Comparison of ENCODE assay signal across 8 cellular contexts in the genomic region with DNA sequence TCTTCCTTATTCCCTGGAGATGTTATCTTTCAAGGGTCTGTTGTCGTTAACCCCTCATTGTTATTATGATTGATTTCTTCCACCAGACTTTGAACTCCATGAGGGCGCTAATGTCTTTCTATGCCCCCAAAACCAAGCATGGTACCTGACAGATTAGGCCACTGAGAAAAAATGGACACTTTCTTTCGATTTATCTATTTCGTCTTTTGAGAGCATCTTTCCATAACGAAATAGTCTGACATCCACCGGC. TPM values are rescaled to one million over a fixed set of nuclear protein-coding genes. Genes with fewer than 3 reads are reported as not detected.
DNase-seq lines count a peak whose midpoint lies in the region; ATAC-seq, FAIRE-seq and TF ChIP-seq lines count a peak whose summit lies in the region.

No MANE protein-coding gene starts in this region.

- CTCF ChIA-PET in activated naive CD4-positive, alpha-beta T cell treated with anti-CD3 and anti-CD28 coated beads for 36 hours (lab: Charles Lee), result interaction anchor here (0.8 to 5.9 kb wide), 4 partner anchors 11 to 494 kb away, joined by 3 to 36 read pairs (median 6); partner anchors contain the start of gene PDE3B
- CTCF ChIA-PET in HepG2 (lab: Yijun Ruan, JAX; ENCODE audit: low intra/inter-chr PET ratio, low total read pairs), result no interaction called here

- H3K27ac ChIP-seq in HepG2 (ENCODE audit: extremely low read length, insufficient read depth, low read length) (peak overlapping the region; percentile 90), tibial nerve (peak overlapping the region; percentile 65 to 91 (median 89))

- H3K4me3 Mint-ChIP-seq in activated naive CD4-positive, alpha-beta T cell treated with anti-CD3 and anti-CD28 coated beads for 36 hours, result peak overlapping the region; percentile 96

- TF ChIP-seq EP300 in HepG2 (IDR thresholded peaks at IDR 0.05; ENCODE audit: low read depth in 2 of 2, low read length in 2 of 2) (no peak), HepG2 (CRISPR knock-in tag; IDR thresholded peaks at IDR 0.05; ENCODE audit: borderline replicate concordance) (no peak), tibial nerve (IDR thresholded peaks at IDR 0.05) (no peak)

- H4K20me1 ChIP-seq in HepG2 (ENCODE audit: insufficient read depth, low read length), result no peaks in the 10 kb centered on the region

- peaks cover 32% of the 10 kb centered on the region for H3K79me2 ChIP-seq in HepG2 (ENCODE audit: insufficient read depth, low read length)

- H3K9me3 Mint-ChIP-seq in activated naive CD4-positive, alpha-beta T cell treated with anti-CD3 and anti-CD28 coated beads for 36 hours, result no peaks in the 10 kb centered on the region

- peak overlapping the region; percentile 76 for H3K4me2 ChIP-seq in HepG2 (ENCODE audit: low read depth, low read length)

- peak overlapping the region; percentile 84 for H2AFZ ChIP-seq in HepG2 (ENCODE audit: low read length)

- intact Hi-C loops in activated naive CD4-positive, alpha-beta T cell treated with anti-CD3 and anti-CD28 coated beads for 36 hours (cut with micrococcal nuclease), result loop anchor here (1.0 to 5.0 kb wide), 11 partner anchors 16 to 553 kb away; partner anchors contain the start of genes CALCA, COPB1, PDE3B and RRAS2
- intact Hi-C loops in HepG2 (cut with micrococcal nuclease; ENCODE audit: unreplicated experiment), result loop anchor here (1.0 kb wide), 1 partner anchor 122 kb away; the partner anchor contains the start of gene PDE3B

- TF ChIP-seq RAD21 in HepG2 (CRISPR knock-in tag; IDR thresholded peaks at IDR 0.05), result no peak

- H3K27me3 Mint-ChIP-seq in activated naive CD4-positive, alpha-beta T cell treated with anti-CD3 and anti-CD28 coated beads for 36 hours (ENCODE audit: low read depth), result no peaks in the 10 kb centered on the region

- in situ Hi-C loops in HepG2 (cut with HindIII; ENCODE audit: extremely low pct_ligation_motif_present, low pct_unique_long_range_greater_than_20kb), result no loop called here

- POLR2A ChIA-PET in HepG2 (lab: Yijun Ruan, JAX), result interaction anchor here (0.7 to 1.6 kb wide), 4 partner anchors 9 to 66 kb away, joined by 4 to 17 read pairs (median 4); partner anchors contain the start of gene COPB1

- no peak for TF ChIP-seq CTCF in HepG2 (CRISPR knock-in tag; IDR thresholded peaks at IDR 0.05)
- TF ChIP-seq CTCF in tibial nerve (IDR thresholded peaks at IDR 0.05), result no peak

- WGBS in HepG2 (ENCODE audit: low lambda C conversion rate), result 17% methylated on average over 6 of the region's 6 CpGs
- WGBS in tibial nerve, 2 donors, result 23 to 41% methylated on average over 6 of the region's 6 CpGs

- BruUV-seq in HepG2 (replicated peaks; lab: Mats Ljungman, UMichigan), result TSS peak; percentile 97

- H3K9ac ChIP-seq in adipocyte (ENCODE audit: low read length) (peak overlapping the region; percentile 97), HepG2 (ENCODE audit: insufficient read depth, low read depth, low read length) (peak overlapping the region; percentile 90)

- peaks cover 25% of the 10 kb centered on the region for H3K36me3 ChIP-seq in adipocyte (ENCODE audit: control insufficient read depth, insufficient read depth, low read length, severe bottlenecking)
- H3K36me3 ChIP-seq in HepG2 (replicated peaks in 1 of 2; ENCODE audit: control insufficient read depth in 1 of 2, insufficient read depth in 2 of 2, low read length in 2 of 2), result peaks cover 2 to 16% of the 10 kb centered on the region in 2 experiments; a peak in 4 of 5 replicates
- H3K36me3 ChIP-seq in tibial nerve, result peaks cover 0 to 24% (median 0%) of the 10 kb centered on the region in 3 donors

- DNase-seq in activated naive CD4-positive, alpha-beta T cell treated with anti-CD3 and anti-CD28 coated beads for 36 hours, result no peak
- DNase-seq in activated naive CD4-positive, alpha-beta T cell treated with Interleukin-2 at 50 U/mL for 16 hours, result no peak
- DNase-seq in adipocyte (ENCODE audit: low read depth) (no peak), HepG2 (ENCODE audit: low spot score) (peak; percentile 18), tibial nerve (ENCODE audit: low spot score in 2 of 2) (no peak), NCI-H446 treated with DMSO at 0.1 percent for 48 hours (lab: John Stamatoyannopoulos, UW) (no peak), SHP77 treated with DMSO at 0.1 percent for 48 hours (lab: John Stamatoyannopoulos, UW) (no peak)

- H3K9me3 ChIP-seq in adipocyte (ENCODE audit: control insufficient read depth, low read length) (no peaks in the 10 kb centered on the region), HepG2 (ENCODE audit: low read length) (no peaks in the 10 kb centered on the region), tibial nerve (no peaks in the 10 kb centered on the region)

- peaks cover 30% of the 10 kb centered on the region for H3K36me3 Mint-ChIP-seq in activated naive CD4-positive, alpha-beta T cell treated with anti-CD3 and anti-CD28 coated beads for 36 hours (ENCODE audit: low read depth)

- peaks cover 23% of the 10 kb centered on the region for H3K4me1 Mint-ChIP-seq in activated naive CD4-positive, alpha-beta T cell treated with anti-CD3 and anti-CD28 coated beads for 36 hours (ENCODE audit: low read depth)

- peak overlapping the region; percentile 97 for H3K27ac Mint-ChIP-seq in activated naive CD4-positive, alpha-beta T cell treated with anti-CD3 and anti-CD28 coated beads for 36 hours

- TF ChIP-seq POLR2A in HepG2 (IDR thresholded peaks at IDR 0.05; ENCODE audit: insufficient read depth in 1 of 2, low read depth in 2 of 2, low read length in 2 of 2) (no peak), tibial nerve (IDR thresholded peaks at IDR 0.05) (no peak)

- ATAC-seq in HepG2, result no peak; the same call in 2 of the 3 replicates
- no peak for ATAC-seq in GM21825 (IDR thresholded peaks at IDR 0.05; ENCODE audit: unreplicated experiment)

- H3K4me1 ChIP-seq in adipocyte (ENCODE audit: control insufficient read depth, insufficient read depth, low read length) (peaks cover 17% of the 10 kb centered on the region), HepG2 (ENCODE audit: insufficient read depth, low read length) (peaks cover 16% of the 10 kb centered on the region), tibial nerve (peaks cover 0 to 28% (median 13%) of the 10 kb centered on the region in 4 donors)

- H3K27me3 ChIP-seq in adipocyte (replicated peaks; ENCODE audit: control insufficient read depth, insufficient read depth, low read length) (no peaks in the 10 kb centered on the region), HepG2 (ENCODE audit: control insufficient read depth in 1 of 2, insufficient read depth in 2 of 2, low read length in 2 of 2) (no peaks in the 10 kb centered on the region; a peak in 1 of 5 replicates), tibial nerve (no peaks in the 10 kb centered on the region)

- no peak for FAIRE-seq in HepG2 (lab: Jason Lieb, UNC)

- peak overlapping the region; percentile 96 for H3K4me3 ChIP-seq in adipocyte (ENCODE audit: low read length)
- peak overlapping the region; percentile 75 to 89 (median 87) for H3K4me3 ChIP-seq in HepG2 (replicated peaks in 1 of 3; ENCODE audit: insufficient read depth in 1 of 3, low read depth in 2 of 3, low read length in 3 of 3)
- H3K4me3 ChIP-seq in tibial nerve, result peak overlapping the region; percentile 70 to 91 (median 85)

RNA-seq across cellular contexts. Expression of gene PSMA1, which starts 0.6 kb away (rescaled TPM):
- total RNA-seq in activated naive CD4-positive, alpha-beta T cell treated with anti-CD3 and anti-CD28 coated beads for 36 hours, result 100 to 1,000 TPM; 367 to 375 TPM
- total RNA-seq in HepG2 (2016; rRNA removed; fragmentation: Illumina TruSeq; extraction: Trizol), result 229 and 297 TPM in 2 replicates
- total RNA-seq in HepG2 (2016; cell fraction: cytosol; rRNA removed; fragmentation: Illumina TruSeq; extraction: Trizol; ENCODE audit: low read depth), result 86.1 and 98.3 TPM in 2 replicates
- 235 and 298 TPM in 2 replicates for total RNA-seq in HepG2 (2016; cell fraction: insoluble cytoplasmic fraction; rRNA removed; fragmentation: Illumina TruSeq; extraction: Trizol)
- total RNA-seq in HepG2 (2016; cell fraction: membrane; rRNA removed; fragmentation: Illumina TruSeq; extraction: Trizol), result 151 and 152 TPM in 2 replicates
- total RNA-seq in HepG2 (2016; cell fraction: nucleus; rRNA removed; fragmentation: Illumina TruSeq; extraction: Trizol), result 206 and 228 TPM in 2 replicates
- 147 and 188 TPM in 2 replicates for polyA plus RNA-seq in HepG2 (2011; rRNA removed)
- polyA plus RNA-seq in HepG2 (2011; cell fraction: cytosol; rRNA removed), result 93.4 and 123 TPM in 2 replicates
- 205 and 235 TPM in 2 replicates for polyA plus RNA-seq in HepG2 (2011; cell fraction: nucleus; rRNA removed)
- 150 and 164 TPM in 2 replicates for polyA plus RNA-seq in HepG2 (2012)
- 104 and 115 TPM in 2 replicates for polyA plus RNA-seq in HepG2 (2016; cell fraction: cytosol; fragmentation: Illumina TruSeq; extraction: Trizol; ENCODE audit: low read depth)
- 277 and 286 TPM in 2 replicates for polyA plus RNA-seq in HepG2 (2016; cell fraction: insoluble cytoplasmic fraction; fragmentation: Illumina TruSeq; extraction: Trizol; ENCODE audit: low read depth)
- 132 and 150 TPM in 2 replicates for polyA plus RNA-seq in HepG2 (2016; cell fraction: membrane; fragmentation: Illumina TruSeq; extraction: Trizol; ENCODE audit: low read depth)
- 379 and 390 TPM in 2 replicates for polyA plus RNA-seq in HepG2 (2016; cell fraction: nucleus; fragmentation: Illumina TruSeq; extraction: Trizol; ENCODE audit: insufficient read depth, low read depth)
- polyA minus RNA-seq in HepG2 (2011; rRNA and poly(A)+ RNA removed; ENCODE audit: low replicate concordance), result 69.2 and 105 TPM in 2 replicates
- polyA minus RNA-seq in HepG2 (2011; cell fraction: cytosol; rRNA and poly(A)+ RNA removed), result 60.5 and 74.7 TPM in 2 replicates
- 131 and 140 TPM in 2 replicates for polyA minus RNA-seq in HepG2 (2011; cell fraction: nucleus; rRNA and poly(A)+ RNA removed)
- 10 to 100 TPM; 67.9 to 85.7 (median 76.8) TPM for total RNA-seq in tibial nerve

RNA-seq across cellular contexts. Expression of gene COPB1, which starts 21.2 kb away (rescaled TPM):
- total RNA-seq in activated naive CD4-positive, alpha-beta T cell treated with anti-CD3 and anti-CD28 coated beads for 36 hours, result 100 to 1,000 TPM; 111 to 112 TPM
- total RNA-seq in HepG2 (2016; rRNA removed; fragmentation: Illumina TruSeq; extraction: Trizol) (195 and 221 TPM in 2 replicates), tibial nerve (10 to 100 TPM; 71.0 to 88.5 (median 84.0) TPM)
- total RNA-seq in HepG2 (2016; cell fraction: cytosol; rRNA removed; fragmentation: Illumina TruSeq; extraction: Trizol; ENCODE audit: low read depth), result 23.3 and 28.3 TPM in 2 replicates
- 186 and 215 TPM in 2 replicates for total RNA-seq in HepG2 (2016; cell fraction: insoluble cytoplasmic fraction; rRNA removed; fragmentation: Illumina TruSeq; extraction: Trizol)
- 37.8 and 46.3 TPM in 2 replicates for total RNA-seq in HepG2 (2016; cell fraction: membrane; rRNA removed; fragmentation: Illumina TruSeq; extraction: Trizol)
- 130 and 143 TPM in 2 replicates for total RNA-seq in HepG2 (2016; cell fraction: nucleus; rRNA removed; fragmentation: Illumina TruSeq; extraction: Trizol)
- 94.5 and 114 TPM in 2 replicates for polyA plus RNA-seq in HepG2 (2011; rRNA removed)
- 50.8 and 58.8 TPM in 2 replicates for polyA plus RNA-seq in HepG2 (2011; cell fraction: cytosol; rRNA removed)
- 48.6 and 56.6 TPM in 2 replicates for polyA plus RNA-seq in HepG2 (2011; cell fraction: nucleus; rRNA removed)
- polyA plus RNA-seq in HepG2 (2012), result 70.2 and 87.2 TPM in 2 replicates
- 7.4 and 7.8 TPM in 2 replicates for polyA plus RNA-seq in HepG2 (2016; cell fraction: cytosol; fragmentation: Illumina TruSeq; extraction: Trizol; ENCODE audit: low read depth)
- 127 and 130 TPM in 2 replicates for polyA plus RNA-seq in HepG2 (2016; cell fraction: insoluble cytoplasmic fraction; fragmentation: Illumina TruSeq; extraction: Trizol; ENCODE audit: low read depth)
- 15.2 and 16.9 TPM in 2 replicates for polyA plus RNA-seq in HepG2 (2016; cell fraction: membrane; fragmentation: Illumina TruSeq; extraction: Trizol; ENCODE audit: low read depth)
- 128 and 134 TPM in 2 replicates for polyA plus RNA-seq in HepG2 (2016; cell fraction: nucleus; fragmentation: Illumina TruSeq; extraction: Trizol; ENCODE audit: insufficient read depth, low read depth)
- 68.5 and 75.1 TPM in 2 replicates for polyA minus RNA-seq in HepG2 (2011; rRNA and poly(A)+ RNA removed; ENCODE audit: low replicate concordance)
- polyA minus RNA-seq in HepG2 (2011; cell fraction: cytosol; rRNA and poly(A)+ RNA removed), result 114 and 128 TPM in 2 replicates
- polyA minus RNA-seq in HepG2 (2011; cell fraction: nucleus; rRNA and poly(A)+ RNA removed), result 115 and 138 TPM in 2 replicates
